ENCODE assay signal across 8 cellular contexts in genomic region chr3:43689766-43690399, GRCh38. TPM values are rescaled to one million over a fixed set of nuclear protein-coding genes. Genes with fewer than 3 reads are reported as not detected.
A peak's percentile ranks its signal among the peaks of the same experiment; 100 is the strongest.
DNase-seq lines count a peak whose midpoint lies in the region; ATAC-seq lines count a peak whose summit lies in the region.

No MANE protein-coding gene starts in this region.

- H2BK12ac ChIP-seq in trophoblast cell (ENCODE audit: low read length): no peak overlapping the region

- H3K79me1 ChIP-seq in trophoblast cell (ENCODE audit: low read length): peaks cover 11% of the 10 kb centered on the region

- no peak overlapping the region for H2AK5ac ChIP-seq in trophoblast cell (ENCODE audit: low read length)

- H3K4me2 ChIP-seq in trophoblast cell (ENCODE audit: low read length): peak overlapping the region; percentile 97

- H3K9ac ChIP-seq in trophoblast cell (ENCODE audit: low read length): peak overlapping the region; percentile 1

- peak overlapping the region; percentile 30 for H3K14ac ChIP-seq in trophoblast cell (ENCODE audit: low read length)

- H3K9me3 ChIP-seq in esophagus (ENCODE audit: control insufficient read depth in 2 of 2, insufficient read depth in 1 of 2, low read depth in 1 of 2, low read length in 1 of 2) (no peaks in the 10 kb centered on the region), trophoblast cell (ENCODE audit: insufficient read depth, low read depth, low read length) (peaks cover 2% of the 10 kb centered on the region)

- H2BK5ac ChIP-seq in trophoblast cell (ENCODE audit: low read depth, low read length, poor library complexity): peak overlapping the region; percentile 18

- peak overlapping the region; percentile 1 for H2BK120ac ChIP-seq in trophoblast cell (ENCODE audit: insufficient read depth, low read length, poor library complexity)

- H4K91ac ChIP-seq in trophoblast cell (ENCODE audit: low read depth, low read length): peak overlapping the region; percentile 66

- ATAC-seq in GM19328 (IDR thresholded peaks at IDR 0.05; ENCODE audit: unreplicated experiment): peak; percentile 13

- H3K27ac ChIP-seq in esophagus (ENCODE audit: low read depth in 2 of 2, low read length in 1 of 2) (peak overlapping the region; percentile 88 to 95), trophoblast cell (ENCODE audit: low read depth, low read length) (peak overlapping the region; percentile 65)

- peak overlapping the region; percentile 47 for H2AFZ ChIP-seq in trophoblast cell (ENCODE audit: insufficient read depth, low read length, poor library complexity)

- H3K4ac ChIP-seq in trophoblast cell (ENCODE audit: low read depth, low read length): no peak overlapping the region

- no peaks in the 10 kb centered on the region for H3K36me3 ChIP-seq in esophagus (ENCODE audit: control insufficient read depth in 2 of 2, insufficient read depth in 2 of 2, low read length in 1 of 2)
- H3K36me3 ChIP-seq in trophoblast cell (ENCODE audit: control insufficient read depth in 1 of 2, insufficient read depth in 2 of 2, low read length in 2 of 2): no peaks in the 10 kb centered on the region

- peak; percentile 38 for DNase-seq in OCI-M1 (lab: John Stamatoyannopoulos, UW)
- no peak for DNase-seq in trophoblast cell
- DNase-seq in middle frontal gyrus (ENCODE audit: extremely low spot score, low spot score): no peak
- DNase-seq in germinal center (ENCODE audit: low spot score): no peak
- no peak for DNase-seq in GDM1 (lab: John Stamatoyannopoulos, UW)
- no peak for DNase-seq in GF-D8 (lab: John Stamatoyannopoulos, UW)

- H3K27me3 ChIP-seq in esophagus (ENCODE audit: control insufficient read depth in 1 of 2, insufficient read depth in 2 of 2, low read length in 2 of 2) (no peaks in the 10 kb centered on the region), trophoblast cell (ENCODE audit: insufficient read depth, low read length) (no peaks in the 10 kb centered on the region)

- 11 to 16% methylated on average over 25 to 26 of the region's 26 CpGs for WGBS in esophagus, 2 donors
- WGBS in trophoblast cell (ENCODE audit: extremely low coverage, insufficient coverage, insufficient read length): no CpG with 5 or more reads among the region's 26 CpGs

- H4K12ac ChIP-seq in trophoblast cell (ENCODE audit: low read depth, low read length): peak overlapping the region; percentile 29

- H3K23ac ChIP-seq in trophoblast cell (ENCODE audit: low read length): no peak overlapping the region

- peaks cover 0 to 2% of the 10 kb centered on the region in 2 donors for H3K4me1 ChIP-seq in esophagus (ENCODE audit: control insufficient read depth in 2 of 2, insufficient read depth in 2 of 2, low read length in 1 of 2)
- H3K4me1 ChIP-seq in trophoblast cell (ENCODE audit: control insufficient read depth in 1 of 2, insufficient read depth in 2 of 2, low read length in 2 of 2): peaks cover 0 to 6% of the 10 kb centered on the region in 2 experiments

- H3K4me3 ChIP-seq in esophagus (ENCODE audit: low read depth in 1 of 2, low read length in 2 of 2) (peak overlapping the region; percentile 62 to 81), trophoblast cell (ENCODE audit: low read depth, low read length) (peak overlapping the region; percentile 69)

- peaks cover 7% of the 10 kb centered on the region for H3K79me2 ChIP-seq in trophoblast cell (ENCODE audit: control insufficient read depth, insufficient read depth, low read length, poor library complexity)

- peak overlapping the region; percentile 80 for H4K8ac ChIP-seq in trophoblast cell (ENCODE audit: low read depth, low read length)

- H3K18ac ChIP-seq in trophoblast cell (ENCODE audit: low read length): peak overlapping the region; percentile 5

RNA-seq across cellular contexts. Expression of gene ABHD5, which starts 0.9 kb away (rescaled TPM):
- 10 to 100 TPM; 32.1 to 40.0 TPM for polyA plus RNA-seq in esophagus
- 51.1 and 58.1 TPM in 2 replicates for polyA plus RNA-seq in trophoblast cell (2013)
